ENCODE assay signal across 23 cellular contexts in the genomic region with DNA sequence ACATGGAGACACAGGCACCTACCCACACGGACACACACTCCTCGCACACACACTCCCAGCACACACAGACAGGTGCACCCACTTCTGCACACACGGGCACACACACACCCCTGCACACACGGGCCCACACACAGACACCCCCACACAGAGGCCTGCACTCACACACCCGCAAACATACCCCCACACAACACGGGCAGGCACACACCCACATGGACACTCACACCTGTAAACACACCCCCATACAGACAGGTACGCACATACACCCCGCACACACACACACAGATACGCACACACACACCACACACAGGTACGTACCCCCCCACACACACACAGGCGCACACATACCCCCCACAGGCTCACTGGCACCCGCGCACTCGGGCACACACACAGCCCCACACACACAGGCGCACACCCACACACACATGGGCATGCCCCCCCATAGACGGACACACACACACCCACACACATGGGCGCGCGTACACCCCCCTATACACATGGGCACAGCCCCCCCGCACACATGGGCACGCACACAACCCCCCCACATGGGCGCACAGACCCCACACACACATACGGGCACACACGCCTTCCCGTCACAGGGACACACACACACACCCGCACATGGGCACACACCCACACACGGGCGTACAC. TPM values are rescaled to one million over a fixed set of nuclear protein-coding genes. Genes with fewer than 3 reads are reported as not detected.
DNase-seq lines count a peak whose midpoint lies in the region; ATAC-seq and TF ChIP-seq lines count a peak whose summit lies in the region.
"Had no signal": no experiment of that assay in that cellular context is flagged by ENCODE, and none has a peak within 500 bp of the region (broad histone marks: within the 10 kb centered on the region; RNA-seq: fewer than 3 reads in every experiment).

No MANE protein-coding gene starts in this region.

- H3K4me2 ChIP-seq in neural progenitor cell, result no peak overlapping the region

- ATAC-seq in HG02852 (IDR thresholded peaks at IDR 0.05; ENCODE audit: unreplicated experiment) (no peak), HG02642 (IDR thresholded peaks at IDR 0.05; ENCODE audit: poor library complexity, unreplicated experiment) (no peak), foreskin keratinocyte (no peak)
- ATAC-seq: GM12878, HCT116 had no signal

- H3K27ac ChIP-seq in HEK293 (ENCODE audit: extremely low read depth, low read depth, low read length) (no peak overlapping the region), neural progenitor cell (no peak overlapping the region), esophagus squamous epithelium (no peak overlapping the region), foreskin keratinocyte (no peak overlapping the region)
- H3K27ac ChIP-seq: Peyer's patch, SJCRH30 had no signal

- WGBS in esophagus squamous epithelium, 2 donors, result 91 to 94% methylated on average over 6 to 11 of the region's 28 CpGs

- DNase-seq in D341Med (ENCODE audit: low spot score) (peak; percentile 19), endothelial cell (ENCODE audit: low spot score) (no peak), neural progenitor cell (ENCODE audit: low spot score) (no peak), esophagus squamous epithelium (lab: John Stamatoyannopoulos, UW) (no peak), foreskin keratinocyte (no peak)
- DNase-seq: BE2C, DMS 273 treated with DMSO at 0.1 percent for 48 hours, DND-41, GOT3, Kasumi-1, NCI-H1694, NCI-H2081, NCI-H2171, NCI-H345, NCI-H524, NCI-H774, Peyer's patch, SJCRH30 had no signal

- H3K79me2 ChIP-seq in neural progenitor cell (ENCODE audit: low read depth), result peaks cover 5% of the 10 kb centered on the region

- H3K4me3 ChIP-seq in HEK293 (ENCODE audit: low read depth, low read length) (no peak overlapping the region), neural progenitor cell (no peak overlapping the region), esophagus squamous epithelium (no peak overlapping the region)
- H3K4me3 ChIP-seq: GM12878, Peyer's patch, SJCRH30 had no signal

- TF ChIP-seq CTCF in HEK293 (tag by site-specific recombination; IDR thresholded peaks at IDR 0.05) (no peak), endothelial cell (IDR thresholded peaks at IDR 0.05; ENCODE audit: unreplicated experiment) (no peak), neural progenitor cell (IDR thresholded peaks at IDR 0.05) (no peak), esophagus squamous epithelium (IDR thresholded peaks at IDR 0.05) (no peak), foreskin keratinocyte (conservative IDR thresholded peaks at IDR 0.05) (no peak)

- intact Hi-C loops in esophagus squamous epithelium (cut with DNase I), result loop anchor here (10.0 kb wide), 1 partner anchor 133 kb away; no protein-coding TSS in a partner anchor

- no peaks in the 10 kb centered on the region for H3K4me1 ChIP-seq in HEK293 (ENCODE audit: control insufficient read depth, insufficient read depth, low read length)
- H3K4me1 ChIP-seq in neural progenitor cell, result no peaks in the 10 kb centered on the region
- H3K4me1 ChIP-seq in esophagus squamous epithelium, result peaks cover 0 to 11% (median 3%) of the 10 kb centered on the region in 3 donors
- H3K4me1 ChIP-seq in foreskin keratinocyte, result no peaks in the 10 kb centered on the region
- H3K4me1 ChIP-seq: BE2C, SJCRH30 had no signal

- TF ChIP-seq POLR2A in esophagus squamous epithelium (IDR thresholded peaks at IDR 0.05), result no peak

- H3K4me1 Mint-ChIP-seq in endothelial cell (ENCODE audit: unreplicated experiment) (peaks cover 2% of the 10 kb centered on the region), neural progenitor cell (no peaks in the 10 kb centered on the region)

- H3K27me3 ChIP-seq in neural progenitor cell (no peaks in the 10 kb centered on the region), esophagus squamous epithelium (no peaks in the 10 kb centered on the region), foreskin keratinocyte (no peaks in the 10 kb centered on the region)
- H3K27me3 ChIP-seq: BE2C, Peyer's patch, SJCRH30 had no signal

- H3K27me3 Mint-ChIP-seq in endothelial cell (ENCODE audit: unreplicated experiment) (peaks cover 6% of the 10 kb centered on the region), neural progenitor cell (ENCODE audit: insufficient read depth, low read depth) (no peaks in the 10 kb centered on the region)

- H3K36me3 ChIP-seq in HEK293 (ENCODE audit: control insufficient read depth in 2 of 2, insufficient read depth in 1 of 2, low read length in 2 of 2) (peaks cover 22 to 70% of the 10 kb centered on the region in 2 experiments; a peak in 2 of 3 replicates), neural progenitor cell (no peaks in the 10 kb centered on the region), esophagus squamous epithelium (peaks cover 19 to 75% (median 20%) of the 10 kb centered on the region in 3 donors)

- H2AFZ ChIP-seq in neural progenitor cell (replicated peaks), result no peak overlapping the region

- POLR2A ChIA-PET in HEK293 (lab: Yijun Ruan, JAX), result no interaction called here

- H3K9me3 ChIP-seq in HEK293 (ENCODE audit: control insufficient read depth, insufficient read depth, low read depth, low read length) (no peaks in the 10 kb centered on the region), neural progenitor cell (ENCODE audit: low read depth) (no peaks in the 10 kb centered on the region), esophagus squamous epithelium (no peaks in the 10 kb centered on the region)
- H3K9me3 ChIP-seq: BE2C, Peyer's patch, SJCRH30 had no signal

- H3K36me3 Mint-ChIP-seq in endothelial cell (ENCODE audit: low read depth, unreplicated experiment) (peaks cover 10% of the 10 kb centered on the region), neural progenitor cell (peaks cover 10% of the 10 kb centered on the region)

- no peak overlapping the region for H3K27ac Mint-ChIP-seq in endothelial cell (ENCODE audit: unreplicated experiment)
- H3K27ac Mint-ChIP-seq in neural progenitor cell, result no peak overlapping the region

- no peak overlapping the region for H3K9ac ChIP-seq in neural progenitor cell

- peak overlapping the region; percentile 59 for H3K4me3 Mint-ChIP-seq in endothelial cell (ENCODE audit: unreplicated experiment)
- peak overlapping the region; percentile 31 for H3K4me3 Mint-ChIP-seq in neural progenitor cell

- CTCF ChIA-PET in HEK293 (lab: Yijun Ruan, JAX), result no interaction called here

- H3K9me3 Mint-ChIP-seq in endothelial cell (ENCODE audit: unreplicated experiment) (no peaks in the 10 kb centered on the region), neural progenitor cell (no peaks in the 10 kb centered on the region)

- no peaks in the 10 kb centered on the region for H4K20me1 ChIP-seq in neural progenitor cell (ENCODE audit: low read depth)

- peaks cover 5% of the 10 kb centered on the region for H3F3A ChIP-seq in neural progenitor cell (ENCODE audit: low read depth)

TF ChIP-seq in HEK293, 187 proteins besides CTCF, POLR2A, EP300 and RAD21 (continues in another document):
- TF ChIP-seq ZSCAN23 (tag by site-specific recombination; IDR thresholded peaks at IDR 0.05), result no peak
- TF ChIP-seq, protein P1, sequence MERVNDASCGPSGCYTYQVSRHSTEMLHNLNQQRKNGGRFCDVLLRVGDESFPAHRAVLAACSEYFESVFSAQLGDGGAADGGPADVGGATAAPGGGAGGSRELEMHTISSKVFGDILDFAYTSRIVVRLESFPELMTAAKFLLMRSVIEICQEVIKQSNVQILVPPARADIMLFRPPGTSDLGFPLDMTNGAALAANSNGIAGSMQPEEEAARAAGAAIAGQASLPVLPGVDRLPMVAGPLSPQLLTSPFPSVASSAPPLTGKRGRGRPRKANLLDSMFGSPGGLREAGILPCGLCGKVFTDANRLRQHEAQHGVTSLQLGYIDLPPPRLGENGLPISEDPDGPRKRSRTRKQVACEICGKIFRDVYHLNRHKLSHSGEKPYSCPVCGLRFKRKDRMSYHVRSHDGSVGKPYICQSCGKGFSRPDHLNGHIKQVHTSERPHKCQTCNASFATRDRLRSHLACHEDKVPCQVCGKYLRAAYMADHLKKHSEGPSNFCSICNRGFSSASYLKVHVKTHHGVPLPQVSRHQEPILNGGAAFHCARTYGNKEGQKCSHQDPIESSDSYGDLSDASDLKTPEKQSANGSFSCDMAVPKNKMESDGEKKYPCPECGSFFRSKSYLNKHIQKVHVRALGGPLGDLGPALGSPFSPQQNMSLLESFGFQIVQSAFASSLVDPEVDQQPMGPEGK (tag by site-specific recombination; IDR thresholded peaks at IDR 0.05), result no peak; the same call in 1 of the 2 replicates
- TF ChIP-seq ZFHX2 (tag by site-specific recombination; conservative IDR thresholded peaks at IDR 0.05), result peak; percentile 88
- TF ChIP-seq EGR2 (tag by site-specific recombination; IDR thresholded peaks at IDR 0.05; ENCODE audit: low read depth), result peak; percentile 95
- 0 out of 2 replicates have a peak, but pooled peaks have one; percentile 14 for TF ChIP-seq KLF9 (tag by site-specific recombination; IDR thresholded peaks at IDR 0.05; ENCODE audit: low read depth)

RNA-seq across cellular contexts. Expression of a gene that starts 6.1 kb away (rescaled TPM):
- total RNA-seq in endothelial cell (ENCODE audit: unreplicated experiment) (30.4 TPM), neural progenitor cell (ENCODE audit: low replicate concordance) (7.8 and 25.1 TPM in 2 replicates), esophagus squamous epithelium (10 to 100 TPM; 27.0 to 53.8 (median 32.6) TPM), foreskin keratinocyte (59.5 and 60.1 TPM in 2 replicates)
- 64.4 and 66.8 TPM in 2 replicates for polyA plus RNA-seq in foreskin keratinocyte

RNA-seq across cellular contexts. Expression of a gene that starts 22.3 kb away (rescaled TPM):
- total RNA-seq in endothelial cell (ENCODE audit: unreplicated experiment) (6.6 TPM), neural progenitor cell (ENCODE audit: low replicate concordance) (8.0 and 13.3 TPM in 2 replicates), esophagus squamous epithelium (1 to 10 TPM in 1 of 4 donors, not detected in 3; 2.7 TPM), foreskin keratinocyte (0.28 and 0.37 TPM in 2 replicates)
- polyA plus RNA-seq in foreskin keratinocyte, result 0.79 TPM in 2 replicates
- polyA plus RNA-seq: GM12878 had no signal

RNA-seq across cellular contexts. Expression of a gene that starts 46.5 kb away (rescaled TPM):
- total RNA-seq in endothelial cell (ENCODE audit: unreplicated experiment) (27.2 TPM), neural progenitor cell (ENCODE audit: low replicate concordance) (9.3 and 21.1 TPM in 2 replicates), esophagus squamous epithelium (10 to 100 TPM in 3 of 4 donors, 1 to 10 TPM in 1; 9.9 to 40.1 (median 24.1) TPM), foreskin keratinocyte (46.1 and 51.0 TPM in 2 replicates)
- 53.9 and 57.4 TPM in 2 replicates for polyA plus RNA-seq in foreskin keratinocyte

RNA-seq across cellular contexts. Expression of a gene that starts 56.6 kb away (rescaled TPM):
- total RNA-seq in endothelial cell (ENCODE audit: unreplicated experiment) (114 TPM), neural progenitor cell (ENCODE audit: low replicate concordance) (82.5 and 94.1 TPM in 2 replicates), esophagus squamous epithelium (100 to 1,000 TPM in 3 of 4 donors, 10 to 100 TPM in 1; 98.4 to 125 (median 124) TPM), foreskin keratinocyte (106 and 121 TPM in 2 replicates)
- polyA plus RNA-seq in foreskin keratinocyte, result 167 and 179 TPM in 2 replicates
